1 cellular context compared by ENCODE assay signal in the genomic region with DNA sequence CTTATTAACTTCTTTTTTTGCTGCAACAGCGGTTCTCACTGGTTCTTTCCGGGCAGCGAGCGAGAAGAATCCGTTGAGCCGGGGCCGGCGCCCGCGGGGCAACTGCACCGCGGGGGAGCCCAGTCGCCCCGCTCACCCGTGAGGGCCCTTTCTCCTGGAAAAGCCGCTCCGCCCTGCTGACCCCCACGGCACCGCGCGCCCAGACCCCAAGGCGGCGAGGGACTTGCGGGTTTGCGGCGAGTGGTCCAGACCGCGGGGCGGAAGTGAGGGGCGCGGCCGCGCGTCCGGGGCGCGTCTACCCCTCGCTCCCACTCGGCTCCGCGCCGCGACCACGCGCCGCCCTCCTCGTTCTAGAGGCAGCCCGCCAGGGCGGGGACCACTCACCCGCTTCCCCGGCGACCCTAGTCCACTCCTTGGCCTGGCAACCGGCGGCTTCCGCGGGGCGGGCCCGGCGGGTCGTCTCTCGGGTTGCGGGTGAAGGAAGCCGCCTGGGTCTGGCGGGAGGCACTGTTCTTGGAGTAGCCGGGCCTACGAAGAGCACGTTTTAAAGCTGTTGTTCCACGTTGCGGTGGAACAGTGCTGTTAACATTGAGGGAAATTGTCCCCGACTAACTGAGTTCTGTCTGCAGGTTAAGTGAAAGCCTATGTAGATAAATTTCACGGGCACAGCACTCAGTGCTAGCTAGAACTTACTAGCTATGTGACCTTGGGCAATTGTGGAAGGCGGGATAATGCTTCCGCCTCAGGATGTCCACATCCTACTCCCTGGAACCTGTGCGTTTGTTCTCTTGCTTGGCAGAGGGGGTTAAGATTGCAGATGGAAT.
TF ChIP-seq lines count a peak whose summit lies in the region.

TSS of gene NEK3 (minus strand) at position 439 of the 824 bp plus-strand sequence. CDS start 3,406 bp downstream, outside the sequence.

TF ChIP-seq in A549, 52 proteins besides CTCF, POLR2A, EP300 and RAD21 (continued from another document):
- no peak for TF ChIP-seq REST (IDR thresholded peaks at IDR 0.05)
- TF ChIP-seq ZNF302 (CRISPR knock-in tag; IDR thresholded peaks at IDR 0.05) = peak; percentile 77; the same call in 1 of the 2 replicates
- no peak for TF ChIP-seq MYC (IDR thresholded peaks at IDR 0.05; ENCODE audit: borderline replicate concordance, low read length)
- no peak for TF ChIP-seq BHLHE40 (IDR thresholded peaks at IDR 0.05; ENCODE audit: low read depth, low read length)
- peak; percentile 79 for TF ChIP-seq RNF2 (IDR thresholded peaks at IDR 0.05; ENCODE audit: borderline replicate concordance, low read depth)
- TF ChIP-seq USF2 (IDR thresholded peaks at IDR 0.05) = no peak
- no peak for TF ChIP-seq SMC3 (IDR thresholded peaks at IDR 0.05)
- no peak for TF ChIP-seq CEBPB (IDR thresholded peaks at IDR 0.05)
- peak; percentile 98 for TF ChIP-seq MAX (IDR thresholded peaks at IDR 0.05)
- no peak for TF ChIP-seq KDM5A (IDR thresholded peaks at IDR 0.05)
- TF ChIP-seq MAFK (IDR thresholded peaks at IDR 0.05; ENCODE audit: partially characterized antibody) = peak; percentile 56
- TF ChIP-seq TFCP2L1 (CRISPR knock-in tag; IDR thresholded peaks at IDR 0.05) = no peak
- TF ChIP-seq, protein P1, sequence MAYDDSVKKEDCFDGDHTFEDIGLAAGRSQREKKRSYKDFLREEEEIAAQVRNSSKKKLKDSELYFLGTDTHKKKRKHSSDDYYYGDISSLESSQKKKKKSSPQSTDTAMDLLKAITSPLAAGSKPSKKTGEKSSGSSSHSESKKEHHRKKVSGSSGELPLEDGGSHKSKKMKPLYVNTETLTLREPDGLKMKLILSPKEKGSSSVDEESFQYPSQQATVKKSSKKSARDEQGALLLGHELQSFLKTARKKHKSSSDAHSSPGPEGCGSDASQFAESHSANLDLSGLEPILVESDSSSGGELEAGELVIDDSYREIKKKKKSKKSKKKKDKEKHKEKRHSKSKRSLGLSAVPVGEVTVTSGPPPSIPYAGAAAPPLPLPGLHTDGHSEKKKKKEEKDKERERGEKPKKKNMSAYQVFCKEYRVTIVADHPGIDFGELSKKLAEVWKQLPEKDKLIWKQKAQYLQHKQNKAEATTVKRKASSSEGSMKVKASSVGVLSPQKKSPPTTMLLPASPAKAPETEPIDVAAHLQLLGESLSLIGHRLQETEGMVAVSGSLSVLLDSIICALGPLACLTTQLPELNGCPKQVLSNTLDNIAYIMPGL (CRISPR knock-in tag; IDR thresholded peaks at IDR 0.05; ENCODE audit: borderline replicate concordance) = no peak
- TF ChIP-seq KDM1A (IDR thresholded peaks at IDR 0.05; ENCODE audit: low read depth) = no peak
- TF ChIP-seq HEYL (CRISPR knock-in tag; IDR thresholded peaks at IDR 0.05) = no peak
- TF ChIP-seq CHD4 (IDR thresholded peaks at IDR 0.05; ENCODE audit: borderline replicate concordance) = no peak
- no peak for TF ChIP-seq ESRRA (IDR thresholded peaks at IDR 0.05; ENCODE audit: borderline replicate concordance, low read length)
- peak; percentile 80 for TF ChIP-seq ATOH8 (CRISPR knock-in tag; IDR thresholded peaks at IDR 0.05; ENCODE audit: low read depth)
- no peak for TF ChIP-seq RARB (CRISPR knock-in tag; IDR thresholded peaks at IDR 0.05)
- TF ChIP-seq, protein P2, sequence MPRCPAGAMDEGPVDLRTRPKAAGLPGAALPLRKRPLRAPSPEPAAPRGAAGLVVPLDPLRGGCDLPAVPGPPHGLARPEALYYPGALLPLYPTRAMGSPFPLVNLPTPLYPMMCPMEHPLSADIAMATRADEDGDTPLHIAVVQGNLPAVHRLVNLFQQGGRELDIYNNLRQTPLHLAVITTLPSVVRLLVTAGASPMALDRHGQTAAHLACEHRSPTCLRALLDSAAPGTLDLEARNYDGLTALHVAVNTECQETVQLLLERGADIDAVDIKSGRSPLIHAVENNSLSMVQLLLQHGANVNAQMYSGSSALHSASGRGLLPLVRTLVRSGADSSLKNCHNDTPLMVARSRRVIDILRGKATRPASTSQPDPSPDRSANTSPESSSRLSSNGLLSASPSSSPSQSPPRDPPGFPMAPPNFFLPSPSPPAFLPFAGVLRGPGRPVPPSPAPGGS (IDR thresholded peaks at IDR 0.05) = no peak
- no peak for TF ChIP-seq RFX5 (IDR thresholded peaks at IDR 0.05)
- TF ChIP-seq, protein P3, sequence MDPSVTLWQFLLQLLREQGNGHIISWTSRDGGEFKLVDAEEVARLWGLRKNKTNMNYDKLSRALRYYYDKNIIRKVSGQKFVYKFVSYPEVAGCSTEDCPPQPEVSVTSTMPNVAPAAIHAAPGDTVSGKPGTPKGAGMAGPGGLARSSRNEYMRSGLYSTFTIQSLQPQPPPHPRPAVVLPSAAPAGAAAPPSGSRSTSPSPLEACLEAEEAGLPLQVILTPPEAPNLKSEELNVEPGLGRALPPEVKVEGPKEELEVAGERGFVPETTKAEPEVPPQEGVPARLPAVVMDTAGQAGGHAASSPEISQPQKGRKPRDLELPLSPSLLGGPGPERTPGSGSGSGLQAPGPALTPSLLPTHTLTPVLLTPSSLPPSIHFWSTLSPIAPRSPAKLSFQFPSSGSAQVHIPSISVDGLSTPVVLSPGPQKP (IDR thresholded peaks at IDR 0.05; ENCODE audit: low read depth, low read length) = no peak
TF ChIP-seq in A549: peak in this region for 11.
